Comparison of ENCODE assay signal across 22 cellular contexts in genomic region chr6:116041934-116042333, GRCh38. TPM values are rescaled to one million over a fixed set of nuclear protein-coding genes. Genes with fewer than 3 reads are reported as not detected.
DNase-seq lines count a peak whose midpoint lies in the region; ATAC-seq, FAIRE-seq and TF ChIP-seq lines count a peak whose summit lies in the region.
"Had no signal": no experiment of that assay in that cellular context is flagged by ENCODE, and none has a peak within 500 bp of the region (broad histone marks: within the 10 kb centered on the region; RNA-seq: fewer than 3 reads in every experiment).

No MANE protein-coding gene starts in this region.

- no peak overlapping the region for H2BK5ac ChIP-seq in neuronal stem cell (ENCODE audit: low read length)

- no peak; the same call in 2 of the 3 replicates for ATAC-seq in GM23338
- no peak for ATAC-seq in GM18511 (IDR thresholded peaks at IDR 0.05; ENCODE audit: unreplicated experiment)

- no peak overlapping the region for H2AK5ac ChIP-seq in neuronal stem cell (ENCODE audit: low read depth, low read length)

- H3K9me3 Mint-ChIP-seq in GM23338, result no peaks in the 10 kb centered on the region; the same call in 2 of the 3 replicates

- no peaks in the 10 kb centered on the region for H3K9me3 ChIP-seq in neuronal stem cell (replicated peaks in 1 of 2; ENCODE audit: control insufficient read depth in 2 of 2, insufficient read depth in 1 of 2, low read depth in 1 of 2, low read length in 2 of 2)
- H3K9me3 ChIP-seq: BLaER1 treated with 17β-estradiol and CSF1 and Interleukin-3, amounts not matched to agents 10 nM and 100 nM had no signal

- no peak overlapping the region for H3K9ac ChIP-seq in neuronal stem cell (ENCODE audit: low read depth, low read length, poor library complexity)
- H3K9ac ChIP-seq: BLaER1 treated with 17β-estradiol and CSF1 and Interleukin-3, amounts not matched to agents 10 nM and 100 nM had no signal

- H2BK15ac ChIP-seq in neuronal stem cell (ENCODE audit: low read length), result no peak overlapping the region

- peak overlapping the region; percentile 39 for H3K27ac ChIP-seq in C4-2B
- no peak overlapping the region for H3K27ac ChIP-seq in GM23338 (ENCODE audit: low read depth)
- no peak overlapping the region for H3K27ac ChIP-seq in neuronal stem cell (replicated peaks; ENCODE audit: low read length)
- H3K27ac ChIP-seq: BLaER1 treated with 17β-estradiol and CSF1 and Interleukin-3, amounts not matched to agents 10 nM and 100 nM had no signal

- no peaks in the 10 kb centered on the region for H3K36me3 ChIP-seq in GM23338 (ENCODE audit: insufficient read depth)
- H3K36me3 ChIP-seq in bronchial epithelial cell (ENCODE audit: control insufficient read depth, insufficient read depth, low read length), result no peaks in the 10 kb centered on the region
- H3K36me3 ChIP-seq in neuronal stem cell (replicated peaks in 1 of 2; ENCODE audit: control insufficient read depth in 2 of 2, insufficient read depth in 2 of 2, low read length in 2 of 2), result no peaks in the 10 kb centered on the region
- H3K36me3 ChIP-seq: BLaER1 treated with 17β-estradiol and CSF1 and Interleukin-3, amounts not matched to agents 10 nM and 100 nM had no signal

- peak overlapping the region; percentile 84; the same call in 1 of the 2 replicates for H2AFZ ChIP-seq in GM23338
- H2AFZ ChIP-seq in neuronal stem cell (ENCODE audit: low read length), result peak overlapping the region; percentile 43

- H3K23ac ChIP-seq in neuronal stem cell (ENCODE audit: low read depth, low read length, poor library complexity), result no peak overlapping the region

- TF ChIP-seq CTCF in C4-2B (conservative IDR thresholded peaks at IDR 0.05), result no peak
- TF ChIP-seq CTCF in GM23338 (conservative IDR thresholded peaks at IDR 0.05; ENCODE audit: low read depth in 2 of 2), result no peak
- no peak for TF ChIP-seq CTCF in bronchial epithelial cell (IDR thresholded peaks at IDR 0.05; ENCODE audit: insufficient read depth, low read length, severe bottlenecking)

- peak overlapping the region; percentile 64 for H3K27ac Mint-ChIP-seq in GM23338
- H3K27ac Mint-ChIP-seq: B cell; CD4-positive, CD25-positive, alpha-beta regulatory T cell; CD8-positive, alpha-beta memory T cell; IgD-negative memory B cell had no signal

- H3K27me3 ChIP-seq in GM23338 (ENCODE audit: insufficient read depth) (no peaks in the 10 kb centered on the region), bronchial epithelial cell (ENCODE audit: control insufficient read depth, insufficient read depth, low read length) (no peaks in the 10 kb centered on the region), neuronal stem cell (ENCODE audit: control insufficient read depth in 3 of 3, insufficient read depth in 3 of 3, low read depth in 1 of 3, low read length in 3 of 3) (no peaks in the 10 kb centered on the region)
- H3K27me3 ChIP-seq: BLaER1 treated with 17β-estradiol and CSF1 and Interleukin-3, amounts not matched to agents 10 nM and 100 nM had no signal

- no peak overlapping the region for H3K18ac ChIP-seq in neuronal stem cell (ENCODE audit: low read length)

- H4K8ac ChIP-seq in neuronal stem cell (ENCODE audit: low read depth, low read length), result no peak overlapping the region

- no peak overlapping the region for H3K14ac ChIP-seq in neuronal stem cell (ENCODE audit: low read length)

- FAIRE-seq in bronchial epithelial cell (lab: Jason Lieb, UNC), result peak; percentile 47
- FAIRE-seq: D721Med, GM12892, GM18507, HTR-8/SVneo had no signal

- no peak for DNase-seq in GM23338 (ENCODE audit: low spot score)
- DNase-seq in bronchial epithelial cell (ENCODE audit: low read depth), result no peak
- no peak for DNase-seq in neuronal stem cell (ENCODE audit: low spot score)
- no peak for DNase-seq in pons (ENCODE audit: low spot score)
- DNase-seq in ureter (ENCODE audit: low spot score), result no peak
- no peak for DNase-seq in NCI-H2171 (lab: John Stamatoyannopoulos, UW)
- DNase-seq: 8988T; CD4-positive, CD25-positive, alpha-beta regulatory T cell; CD8-positive, alpha-beta memory T cell; COR-L47; GDM1; HCEC 1CT; KBM-7 had no signal

- no peaks in the 10 kb centered on the region for H3F3A ChIP-seq in GM23338 (replicated peaks; ENCODE audit: low read depth)

- H3K9me2 ChIP-seq in GM23338 (ENCODE audit: insufficient read depth), result no peaks in the 10 kb centered on the region

- no peak overlapping the region for H3K4ac ChIP-seq in neuronal stem cell (ENCODE audit: low read length)

- H3K79me2 ChIP-seq in GM23338 (replicated peaks; ENCODE audit: insufficient read depth), result no peaks in the 10 kb centered on the region

- H3K27me3 Mint-ChIP-seq in GM23338 (ENCODE audit: insufficient read depth, low read depth, poor library complexity), result peaks cover 2% of the 10 kb centered on the region

- H3K4me1 ChIP-seq in GM23338 (ENCODE audit: insufficient read depth), result no peaks in the 10 kb centered on the region
- H3K4me1 ChIP-seq in neuronal stem cell (ENCODE audit: control insufficient read depth in 2 of 2, insufficient read depth in 1 of 2, low read depth in 1 of 2, low read length in 2 of 2), result no peaks in the 10 kb centered on the region

- 0 out of 3 replicates have a peak, but pooled peaks cover 6% of the 10 kb centered on the region for H3K4me1 Mint-ChIP-seq in GM23338
- H3K4me1 Mint-ChIP-seq: CD4-positive, CD25-positive, alpha-beta regulatory T cell; CD8-positive, alpha-beta memory T cell; IgD-negative memory B cell had no signal

- H4K20me1 ChIP-seq in GM23338 (replicated peaks; ENCODE audit: insufficient read depth), result no peaks in the 10 kb centered on the region
- H4K20me1 ChIP-seq: BLaER1 treated with 17β-estradiol and CSF1 and Interleukin-3, amounts not matched to agents 10 nM and 100 nM had no signal

- H4K91ac ChIP-seq in neuronal stem cell (ENCODE audit: low read depth, low read length, poor library complexity), result no peak overlapping the region

- no peaks in the 10 kb centered on the region for H3K36me3 Mint-ChIP-seq in GM23338 (ENCODE audit: low read depth)
- H3K36me3 Mint-ChIP-seq: CD4-positive, CD25-positive, alpha-beta regulatory T cell; CD8-positive, alpha-beta memory T cell had no signal

- no peak overlapping the region for H2BK120ac ChIP-seq in neuronal stem cell (ENCODE audit: low read depth, low read length)

- no peak overlapping the region for H2BK12ac ChIP-seq in neuronal stem cell (ENCODE audit: low read length)

- H3K4me3 ChIP-seq in GM23338 (no peak overlapping the region), bronchial epithelial cell (ENCODE audit: low read depth, low read length) (no peak overlapping the region), neuronal stem cell (ENCODE audit: low read length in 2 of 2) (no peak overlapping the region)
- H3K4me3 ChIP-seq: BLaER1 treated with 17β-estradiol and CSF1 and Interleukin-3, amounts not matched to agents 10 nM and 100 nM had no signal

- H3K4me2 ChIP-seq in GM23338 (no peak overlapping the region), neuronal stem cell (ENCODE audit: insufficient read depth, low read length, poor library complexity, severe bottlenecking) (no peak overlapping the region)
- H3K4me2 ChIP-seq: BLaER1 treated with 17β-estradiol and CSF1 and Interleukin-3, amounts not matched to agents 10 nM and 100 nM had no signal

- no peak overlapping the region for H3K4me3 Mint-ChIP-seq in GM23338
- H3K4me3 Mint-ChIP-seq: B cell; CD4-positive, CD25-positive, alpha-beta regulatory T cell; CD8-positive, alpha-beta memory T cell; IgD-negative memory B cell had no signal

- no peaks in the 10 kb centered on the region for H3K79me1 ChIP-seq in neuronal stem cell (ENCODE audit: low read depth, low read length)

- no CpG with 5 or more reads among the region's 5 CpGs for WGBS in neuronal stem cell (ENCODE audit: extremely low coverage in 2 of 2, insufficient read length in 2 of 2, insufficient replicate concordance in 1 of 2), 2 donors

TF ChIP-seq in GM23338, 12 proteins besides CTCF, POLR2A, EP300 and RAD21 (continues in another document):
- no peak for TF ChIP-seq JUNB (IDR thresholded peaks at IDR 0.05; ENCODE audit: unreplicated experiment)
- no peak for TF ChIP-seq EZH2 (IDR thresholded peaks at IDR 0.05; ENCODE audit: low read depth, unreplicated experiment)

RNA-seq across cellular contexts. Expression of gene FRK, which starts 18.8 kb away (rescaled TPM):
- total RNA-seq in GM23338 (2014; rRNA removed; shearing (Covaris generic)), result 0.12 and 0.24 TPM in 2 replicates
- 0.05 and 0.06 TPM in 2 replicates for polyA plus RNA-seq in GM23338 (2016; fragmentation: Nextera tagmentation; extraction: Ambion mirVana)
- total RNA-seq in bronchial epithelial cell (1.3 and 3.1 TPM in 2 replicates), ureter (11.5 TPM)
- 0.04 TPM for polyA plus RNA-seq in neuronal stem cell (2013, experiment 1 of 2)
- polyA plus RNA-seq in neuronal stem cell (2013, experiment 2 of 2), result 0.03 TPM
- total RNA-seq: CD4-positive, CD25-positive, alpha-beta regulatory T cell had no signal
- polyA plus RNA-seq: CD4-positive, CD25-positive, alpha-beta regulatory T cell; CD8-positive, alpha-beta memory T cell had no signal

RNA-seq across cellular contexts. Expression of gene NT5DC1, which starts 58.7 kb away (rescaled TPM):
- 19.8 and 27.0 TPM in 2 replicates for total RNA-seq in GM23338 (2014; rRNA removed; shearing (Covaris generic))
- polyA plus RNA-seq in GM23338 (2016; fragmentation: Nextera tagmentation; extraction: Ambion mirVana), result 22.5 and 29.8 TPM in 2 replicates
- 3.4 and 5.6 TPM in 2 replicates for total RNA-seq in bronchial epithelial cell
- polyA plus RNA-seq in neuronal stem cell (2013, experiment 1 of 2), result 15.8 TPM
- polyA plus RNA-seq in neuronal stem cell (2013, experiment 2 of 2), result 16.2 TPM
- 41.6 TPM for total RNA-seq in ureter
